ENCODE assay signal across 9 cellular contexts in the genomic region with DNA sequence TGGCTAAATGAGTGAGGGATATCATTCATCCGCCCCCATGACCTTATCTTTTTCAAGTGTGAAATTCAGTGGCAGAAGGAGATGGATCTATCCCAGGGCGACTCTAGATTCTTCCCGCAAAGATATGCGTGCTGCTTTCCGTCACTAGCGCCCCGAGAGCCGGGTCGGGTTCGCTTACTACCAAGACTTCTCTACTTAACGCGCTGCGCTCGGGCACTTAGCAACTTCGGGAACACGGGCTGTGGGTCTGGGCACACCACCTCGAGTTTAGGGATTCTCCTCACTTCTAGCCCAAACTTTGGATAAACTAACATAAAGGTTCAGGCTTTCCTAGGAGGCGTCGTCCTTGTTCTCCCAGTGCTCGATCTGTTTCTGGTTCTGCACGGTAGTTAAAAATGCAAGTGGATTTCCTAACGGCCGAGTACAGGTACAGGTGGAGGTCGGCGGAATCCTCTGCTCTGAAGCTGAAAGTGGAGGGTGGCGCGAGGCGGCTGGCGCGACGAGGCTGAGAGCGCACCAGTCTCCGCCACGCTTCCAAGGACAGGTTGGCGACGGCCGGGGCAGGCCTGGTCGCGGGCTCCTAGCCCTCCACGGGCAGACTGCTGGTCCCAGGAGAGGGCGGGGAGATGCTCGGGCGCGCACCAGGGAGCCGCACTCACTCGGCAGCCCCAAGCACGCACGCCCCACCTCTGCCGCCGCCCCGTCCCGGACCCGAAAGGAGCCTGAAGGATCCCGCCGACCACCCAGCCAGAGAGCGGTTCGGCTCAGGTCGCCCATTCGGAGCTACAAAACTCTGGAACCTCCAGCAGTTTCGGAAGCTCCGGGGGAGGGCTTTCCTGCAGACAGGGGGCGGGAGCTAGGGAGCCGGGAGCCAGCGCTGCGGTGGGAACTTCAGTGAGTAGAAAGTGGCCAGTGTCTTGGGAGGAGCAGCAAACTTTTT.
DNase-seq lines count a peak whose midpoint lies in the region; ATAC-seq and TF ChIP-seq lines count a peak whose summit lies in the region.
"Had no signal": no experiment of that assay in that cellular context is flagged by ENCODE, and none has a peak within 500 bp of the region (broad histone marks: within the 10 kb centered on the region; RNA-seq: fewer than 3 reads in every experiment).

No MANE protein-coding gene starts in this region.

- peak in 1 of 2 donors; percentile 32 for TF ChIP-seq POLR2A in thyroid gland (IDR thresholded peaks at IDR 0.05)

- H3K9me3 Mint-ChIP-seq in activated CD8-positive, alpha-beta memory T cell treated with anti-CD3 and anti-CD28 coated beads, Interleukin-2, amount 10 ng/mL, durations not matched to agents 7 days and 5 days (ENCODE audit: low read depth), result no peaks in the 10 kb centered on the region

- 25 to 26% methylated on average over 40 to 54 of the region's 65 CpGs for WGBS in thyroid gland, 2 donors

- no peaks in the 10 kb centered on the region for H3K27me3 ChIP-seq in thyroid gland

- CTCF ChIA-PET in activated CD8-positive, alpha-beta memory T cell treated with anti-CD3 and anti-CD28 coated beads, Interleukin-2, amount 10 ng/mL, durations not matched to agents 7 days and 5 days (lab: Charles Lee), result no interaction called here

- H3K4me3 Mint-ChIP-seq in activated CD8-positive, alpha-beta memory T cell treated with anti-CD3 and anti-CD28 coated beads, Interleukin-2, amount 10 ng/mL, durations not matched to agents 7 days and 5 days, result no peak overlapping the region

- intact Hi-C loops in thyroid gland (cut with DNase I), result no loop called here

- no peaks in the 10 kb centered on the region for H3K36me3 ChIP-seq in thyroid gland

- H3K4me1 ChIP-seq in thyroid gland, result peaks cover 0 to 13% of the 10 kb centered on the region in 2 donors

- H3K27ac ChIP-seq in thyroid gland, result peak overlapping the region in 1 of 3 donors; percentile 56
- H3K27ac ChIP-seq: BLaER1 treated with 17β-estradiol and CSF1 and Interleukin-3, amounts not matched to agents 10 nM and 100 nM had no signal

- peaks cover 17% of the 10 kb centered on the region for H3K4me1 Mint-ChIP-seq in activated CD8-positive, alpha-beta memory T cell treated with anti-CD3 and anti-CD28 coated beads, Interleukin-2, amount 10 ng/mL, durations not matched to agents 7 days and 5 days

- DNase-seq in activated CD8-positive, alpha-beta memory T cell treated with anti-CD3 and anti-CD28 coated beads, Interleukin-2, amount 10 ng/mL, durations not matched to agents 7 days and 5 days, result no peak
- no peak for DNase-seq in activated CD8-positive, alpha-beta memory T cell treated with anti-CD3 and anti-CD28 coated beads, Interleukin-2, amount 50 U/mL, for 4 hours
- peak; percentile 2 for DNase-seq in dermis blood vessel endothelial cell
- no peak for DNase-seq in left lobe of liver (ENCODE audit: low spot score)
- DNase-seq in thyroid gland, result peak; percentile 66 to 72
- DNase-seq in stimulated activated CD4-positive, alpha-beta T cell treated with anti-CD3 and anti-CD28 coated beads, Interleukin-4, amount 100 ng/mL, for 1 hour, result no peak
- DNase-seq in NCI-H1092 treated with DMSO at 0.1 percent for 48 hours (lab: John Stamatoyannopoulos, UW), result no peak

- TF ChIP-seq CTCF in thyroid gland (IDR thresholded peaks at IDR 0.05), result peak in 1 of 6 experiments; percentile 9

- no peaks in the 10 kb centered on the region for H3K9me3 ChIP-seq in thyroid gland

- peaks cover 79% of the 10 kb centered on the region for H3K27me3 Mint-ChIP-seq in activated CD8-positive, alpha-beta memory T cell treated with anti-CD3 and anti-CD28 coated beads, Interleukin-2, amount 10 ng/mL, durations not matched to agents 7 days and 5 days

- H3K4me3 ChIP-seq in thyroid gland (replicated peaks in 1 of 3), result peak overlapping the region; percentile 5 to 85 (median 62)

- H3K36me3 Mint-ChIP-seq in activated CD8-positive, alpha-beta memory T cell treated with anti-CD3 and anti-CD28 coated beads, Interleukin-2, amount 10 ng/mL, durations not matched to agents 7 days and 5 days, result peaks cover 4% of the 10 kb centered on the region

- H3K27ac Mint-ChIP-seq in activated CD8-positive, alpha-beta memory T cell treated with anti-CD3 and anti-CD28 coated beads, Interleukin-2, amount 10 ng/mL, durations not matched to agents 7 days and 5 days, result peak overlapping the region; percentile 36

- ATAC-seq in activated CD8-positive, alpha-beta memory T cell treated with anti-CD3 and anti-CD28 coated beads, Interleukin-2, amount 10 ng/mL, durations not matched to agents 7 days and 5 days, result no peak
- peak; percentile 23 for ATAC-seq in left lobe of liver
- ATAC-seq in GM21381 (IDR thresholded peaks at IDR 0.05; ENCODE audit: unreplicated experiment), result no peak

Comparison
In these comparisons a context has a peak if more than half of its experiments do, and no peak if none do; other contexts are left out.
1. DNase-seq: peak in dermis blood vessel endothelial cell (single experiment) and thyroid gland (2 of 2); none in activated CD8-positive, alpha-beta memory T cell treated with anti-CD3 and anti-CD28 coated beads, Interleukin-2, amount 10 ng/mL, durations not matched to agents 7 days and 5 days (single experiment), activated CD8-positive, alpha-beta memory T cell treated with anti-CD3 and anti-CD28 coated beads, Interleukin-2, amount 50 U/mL, for 4 hours (single experiment), left lobe of liver (single experiment), stimulated activated CD4-positive, alpha-beta T cell treated with anti-CD3 and anti-CD28 coated beads, Interleukin-4, amount 100 ng/mL, for 1 hour (single experiment) and NCI-H1092 treated with DMSO at 0.1 percent for 48 hours (single experiment).